In the genomic region with DNA sequence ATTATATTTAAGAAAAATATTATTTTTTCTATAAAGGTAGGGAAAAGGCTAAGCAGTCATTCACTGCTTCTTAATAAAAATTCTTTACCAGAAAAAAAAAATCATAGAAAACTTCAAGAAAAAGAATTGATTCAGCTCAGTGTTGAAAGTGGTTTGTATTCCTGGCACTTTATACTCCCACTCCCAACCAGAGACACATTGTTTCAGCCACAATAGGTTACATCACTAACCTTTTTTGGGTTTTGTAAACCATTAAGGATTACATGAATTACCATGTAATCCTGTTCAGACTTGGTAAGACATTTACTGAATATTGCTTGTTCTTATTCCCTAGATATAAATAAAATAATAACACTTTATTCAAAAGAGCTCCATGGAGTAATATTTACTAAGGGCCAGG, we compare ENCODE assay signal across 1 cellular context.
TF ChIP-seq lines count a peak whose summit lies in the region.

No MANE protein-coding gene starts in this region.

TF ChIP-seq in GM12878, 131 proteins besides CTCF, POLR2A, EP300 and RAD21 (continued from another document):
- TF ChIP-seq, protein P1, sequence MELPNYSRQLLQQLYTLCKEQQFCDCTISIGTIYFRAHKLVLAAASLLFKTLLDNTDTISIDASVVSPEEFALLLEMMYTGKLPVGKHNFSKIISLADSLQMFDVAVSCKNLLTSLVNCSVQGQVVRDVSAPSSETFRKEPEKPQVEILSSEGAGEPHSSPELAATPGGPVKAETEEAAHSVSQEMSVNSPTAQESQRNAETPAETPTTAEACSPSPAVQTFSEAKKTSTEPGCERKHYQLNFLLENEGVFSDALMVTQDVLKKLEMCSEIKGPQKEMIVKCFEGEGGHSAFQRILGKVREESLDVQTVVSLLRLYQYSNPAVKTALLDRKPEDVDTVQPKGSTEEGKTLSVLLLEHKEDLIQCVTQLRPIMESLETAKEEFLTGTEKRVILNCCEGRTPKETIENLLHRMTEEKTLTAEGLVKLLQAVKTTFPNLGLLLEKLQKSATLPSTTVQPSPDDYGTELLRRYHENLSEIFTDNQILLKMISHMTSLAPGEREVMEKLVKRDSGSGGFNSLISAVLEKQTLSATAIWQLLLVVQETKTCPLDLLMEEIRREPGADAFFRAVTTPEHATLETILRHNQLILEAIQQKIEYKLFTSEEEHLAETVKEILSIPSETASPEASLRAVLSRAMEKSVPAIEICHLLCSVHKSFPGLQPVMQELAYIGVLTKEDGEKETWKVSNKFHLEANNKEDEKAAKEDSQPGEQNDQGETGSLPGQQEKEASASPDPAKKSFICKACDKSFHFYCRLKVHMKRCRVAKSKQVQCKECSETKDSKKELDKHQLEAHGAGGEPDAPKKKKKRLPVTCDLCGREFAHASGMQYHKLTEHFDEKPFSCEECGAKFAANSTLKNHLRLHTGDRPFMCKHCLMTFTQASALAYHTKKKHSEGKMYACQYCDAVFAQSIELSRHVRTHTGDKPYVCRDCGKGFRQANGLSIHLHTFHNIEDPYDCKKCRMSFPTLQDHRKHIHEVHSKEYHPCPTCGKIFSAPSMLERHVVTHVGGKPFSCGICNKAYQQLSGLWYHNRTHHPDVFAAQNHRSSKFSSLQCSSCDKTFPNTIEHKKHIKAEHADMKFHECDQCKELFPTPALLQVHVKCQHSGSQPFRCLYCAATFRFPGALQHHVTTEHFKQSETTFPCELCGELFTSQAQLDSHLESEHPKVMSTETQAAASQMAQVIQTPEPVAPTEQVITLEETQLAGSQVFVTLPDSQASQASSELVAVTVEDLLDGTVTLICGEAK (IDR thresholded peaks at IDR 0.05; ENCODE audit: borderline replicate concordance), result no peak
TF ChIP-seq in GM12878: peak in this region for 1.
